2 cellular contexts compared by ENCODE assay signal in the genomic region with DNA sequence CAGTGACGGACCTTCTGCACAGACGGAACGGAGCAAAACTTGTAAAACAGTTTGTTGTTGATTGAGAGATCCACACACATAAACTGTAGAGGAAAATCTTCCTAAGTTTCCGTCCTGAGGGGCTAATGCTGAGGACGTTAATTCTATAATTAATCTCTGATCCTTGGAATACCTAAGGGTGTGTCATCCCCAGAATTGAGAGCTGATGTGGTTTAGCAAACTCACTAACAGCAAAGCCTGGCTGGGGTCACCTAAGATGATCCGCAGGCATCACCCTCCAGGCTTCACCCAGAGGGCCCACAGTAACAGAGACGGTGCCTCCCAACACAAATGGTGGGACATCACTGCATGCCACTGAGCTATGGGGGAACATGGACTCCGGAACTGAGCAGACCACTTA.
TF ChIP-seq lines count a peak whose summit lies in the region.

No MANE protein-coding gene starts in this region.

TF ChIP-seq in IMR-90, 13 proteins besides CTCF, POLR2A, EP300 and RAD21:
- TF ChIP-seq CEBPB (IDR thresholded peaks at IDR 0.05; ENCODE audit: low read depth, low read length) (no peak), MXI1 (IDR thresholded peaks at IDR 0.05; ENCODE audit: borderline replicate concordance, low read depth, low read length) (no peak), MAZ (IDR thresholded peaks at IDR 0.05; ENCODE audit: borderline replicate concordance, low read depth, low read length) (no peak), SMC3 (IDR thresholded peaks at IDR 0.05; ENCODE audit: low read depth, low read length) (no peak), BHLHE40 (IDR thresholded peaks at IDR 0.05; ENCODE audit: low read depth, low read length) (no peak), RCOR1 (IDR thresholded peaks at IDR 0.05; ENCODE audit: insufficient replicate concordance, low read length) (no peak), NFE2L2 (IDR thresholded peaks at IDR 0.05; ENCODE audit: low read depth, low read length) (no peak), MAFK (IDR thresholded peaks at IDR 0.05; ENCODE audit: low read depth, low read length) (no peak), RFX5 (IDR thresholded peaks at IDR 0.05; ENCODE audit: low read depth, low read length) (no peak), FOS (IDR thresholded peaks at IDR 0.05; ENCODE audit: low read depth, low read length) (no peak)
- TF ChIP-seq, protein P1, sequence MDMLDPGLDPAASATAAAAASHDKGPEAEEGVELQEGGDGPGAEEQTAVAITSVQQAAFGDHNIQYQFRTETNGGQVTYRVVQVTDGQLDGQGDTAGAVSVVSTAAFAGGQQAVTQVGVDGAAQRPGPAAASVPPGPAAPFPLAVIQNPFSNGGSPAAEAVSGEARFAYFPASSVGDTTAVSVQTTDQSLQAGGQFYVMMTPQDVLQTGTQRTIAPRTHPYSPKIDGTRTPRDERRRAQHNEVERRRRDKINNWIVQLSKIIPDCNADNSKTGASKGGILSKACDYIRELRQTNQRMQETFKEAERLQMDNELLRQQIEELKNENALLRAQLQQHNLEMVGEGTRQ (IDR thresholded peaks at IDR 0.05; ENCODE audit: low read depth, low read length): no peak
- TF ChIP-seq, protein P2, sequence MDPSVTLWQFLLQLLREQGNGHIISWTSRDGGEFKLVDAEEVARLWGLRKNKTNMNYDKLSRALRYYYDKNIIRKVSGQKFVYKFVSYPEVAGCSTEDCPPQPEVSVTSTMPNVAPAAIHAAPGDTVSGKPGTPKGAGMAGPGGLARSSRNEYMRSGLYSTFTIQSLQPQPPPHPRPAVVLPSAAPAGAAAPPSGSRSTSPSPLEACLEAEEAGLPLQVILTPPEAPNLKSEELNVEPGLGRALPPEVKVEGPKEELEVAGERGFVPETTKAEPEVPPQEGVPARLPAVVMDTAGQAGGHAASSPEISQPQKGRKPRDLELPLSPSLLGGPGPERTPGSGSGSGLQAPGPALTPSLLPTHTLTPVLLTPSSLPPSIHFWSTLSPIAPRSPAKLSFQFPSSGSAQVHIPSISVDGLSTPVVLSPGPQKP (IDR thresholded peaks at IDR 0.05; ENCODE audit: borderline replicate concordance, low read depth, low read length): no peak

TF ChIP-seq in HEK293T, 16 proteins besides CTCF, POLR2A, EP300 and RAD21:
- TF ChIP-seq HDGF (IDR thresholded peaks at IDR 0.05; ENCODE audit: borderline replicate concordance) (no peak), L3MBTL2 (conservative IDR thresholded peaks at IDR 0.05) (no peak), ZNF384 (IDR thresholded peaks at IDR 0.05) (no peak), ELF4 (IDR thresholded peaks at IDR 0.05) (no peak), SUZ12 (IDR thresholded peaks at IDR 0.05) (no peak), TARDBP (IDR thresholded peaks at IDR 0.05) (no peak), NFRKB (IDR thresholded peaks at IDR 0.05) (no peak), FOXA1 (IDR thresholded peaks at IDR 0.05) (no peak), CTBP1 (IDR thresholded peaks at IDR 0.05; ENCODE audit: borderline replicate concordance) (no peak), LEF1 (IDR thresholded peaks at IDR 0.05; ENCODE audit: borderline replicate concordance) (no peak), BHLHE40 (IDR thresholded peaks at IDR 0.05; ENCODE audit: borderline replicate concordance) (no peak), FOXK2 (IDR thresholded peaks at IDR 0.05) (no peak), SP1 (IDR thresholded peaks at IDR 0.05) (no peak), ARNT (IDR thresholded peaks at IDR 0.05) (no peak)
- TF ChIP-seq, protein P3, sequence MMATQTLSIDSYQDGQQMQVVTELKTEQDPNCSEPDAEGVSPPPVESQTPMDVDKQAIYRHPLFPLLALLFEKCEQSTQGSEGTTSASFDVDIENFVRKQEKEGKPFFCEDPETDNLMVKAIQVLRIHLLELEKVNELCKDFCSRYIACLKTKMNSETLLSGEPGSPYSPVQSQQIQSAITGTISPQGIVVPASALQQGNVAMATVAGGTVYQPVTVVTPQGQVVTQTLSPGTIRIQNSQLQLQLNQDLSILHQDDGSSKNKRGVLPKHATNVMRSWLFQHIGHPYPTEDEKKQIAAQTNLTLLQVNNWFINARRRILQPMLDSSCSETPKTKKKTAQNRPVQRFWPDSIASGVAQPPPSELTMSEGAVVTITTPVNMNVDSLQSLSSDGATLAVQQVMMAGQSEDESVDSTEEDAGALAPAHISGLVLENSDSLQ (IDR thresholded peaks at IDR 0.05): no peak
TF ChIP-seq in HEK293T: peak in this region for 0.
